14 cellular contexts compared by ENCODE assay signal in genomic region chr2:105375001-105375561, GRCh38. TPM values are rescaled to one million over a fixed set of nuclear protein-coding genes. Genes with fewer than 3 reads are reported as not detected.
DNase-seq lines count a peak whose midpoint lies in the region; ATAC-seq, FAIRE-seq and TF ChIP-seq lines count a peak whose summit lies in the region.
"Had no signal": no experiment of that assay in that cellular context is flagged by ENCODE, and none has a peak within 500 bp of the region (broad histone marks: within the 10 kb centered on the region; RNA-seq: fewer than 3 reads in every experiment).

No MANE protein-coding gene starts in this region.

- H3K79me2 ChIP-seq in hepatocyte: no peaks in the 10 kb centered on the region

- no peak for TF ChIP-seq POLR2A in spleen (IDR thresholded peaks at IDR 0.05)
- no peak for TF ChIP-seq POLR2A in GM12891 (IDR thresholded peaks at IDR 0.05; ENCODE audit: low read depth, low read length)

- no peaks in the 10 kb centered on the region for H3K9me3 ChIP-seq in spleen
- H3K9me3 ChIP-seq in hepatocyte (ENCODE audit: low read depth): no peaks in the 10 kb centered on the region

- no peak overlapping the region for H3K4me2 ChIP-seq in hepatocyte

- H3K4me1 Mint-ChIP-seq in T-cell: peaks cover 8 to 16% (median 10%) of the 10 kb centered on the region in 3 donors

- H3K4me1 ChIP-seq in spleen (peaks cover 0 to 53% (median 15%) of the 10 kb centered on the region in 6 donors), hepatocyte (ENCODE audit: insufficient read depth) (no peaks in the 10 kb centered on the region)

- H3K27me3 ChIP-seq in spleen (replicated peaks in 1 of 7): no peaks in the 10 kb centered on the region
- H3K27me3 ChIP-seq in hepatocyte: no peaks in the 10 kb centered on the region

- H3K4me3 ChIP-seq in cardiac fibroblast (replicated peaks in 1 of 2; ENCODE audit: low read depth in 2 of 2, low read length in 2 of 2): no peak overlapping the region
- no peak overlapping the region for H3K4me3 ChIP-seq in spleen
- no peak overlapping the region for H3K4me3 ChIP-seq in hepatocyte

- H3K27ac ChIP-seq in spleen (peak overlapping the region in 7 of 8 donors; percentile 41 to 83 (median 75)), hepatocyte (no peak overlapping the region)

- no peak for ATAC-seq in T-cell (replicated peaks in 1 of 4)

- no peaks in the 10 kb centered on the region for H3K9me3 Mint-ChIP-seq in T-cell

- FAIRE-seq in GM12891 (lab: Jason Lieb, UNC): no peak
- FAIRE-seq: H1 had no signal

- H3K4me3 Mint-ChIP-seq in T-cell: no peak overlapping the region

- DNase-seq in GM03348 (ENCODE audit: low spot score) (peak; percentile 71), cardiac fibroblast (ENCODE audit: low read depth in 2 of 2) (peak; percentile 72 to 89), iris pigment epithelial cell (ENCODE audit: low read depth) (peak; percentile 81), spleen (no peak), T-cell (no peak), GM12891 (ENCODE audit: insufficient read length, low spot score) (no peak), hepatocyte (ENCODE audit: low spot score) (no peak), germinal center (ENCODE audit: low spot score) (no peak)
- DNase-seq: activated T-cell treated with anti-CD3 and anti-CD28 coated beads for 4 hours; hypothalamus; NCI-H2171; RPMI8226; stimulated activated naive CD4-positive, alpha-beta T cell had no signal

- TF ChIP-seq CTCF in cardiac fibroblast (IDR thresholded peaks at IDR 0.05; ENCODE audit: low read depth, low read length) (no peak), spleen (IDR thresholded peaks at IDR 0.05 in 8 of 11, conservative IDR thresholded peaks at IDR 0.05 in 3 of 11) (no peak), hepatocyte (IDR thresholded peaks at IDR 0.05; ENCODE audit: poor library complexity) (no peak)

- intact Hi-C loops in spleen (cut with DNase I; ENCODE audit: low total_unique reads): no loop called here

- H3K36me3 Mint-ChIP-seq in T-cell: no peaks in the 10 kb centered on the region

- CTCF ChIA-PET in T-cell (lab: Charles Lee): interaction anchor here in 1 of 2 donors (0.8 kb wide), 1 partner anchor 25 kb away, joined by 3 read pairs; no protein-coding TSS in a partner anchor

- H3K27ac Mint-ChIP-seq in T-cell: no peak overlapping the region

- H4K20me1 ChIP-seq in hepatocyte (ENCODE audit: insufficient read depth, poor library complexity, severe bottlenecking): no peaks in the 10 kb centered on the region

- 76 to 87% (median 78%) methylated on average over 15 of the region's 15 CpGs for WGBS in spleen, 5 donors
- 82% methylated on average over 15 of the region's 15 CpGs for WGBS in hepatocyte (ENCODE audit: low lambda C conversion rate, missing lambda C conversion rate)

- H3K36me3 ChIP-seq in spleen: no peaks in the 10 kb centered on the region
- no peaks in the 10 kb centered on the region for H3K36me3 ChIP-seq in hepatocyte (replicated peaks; ENCODE audit: insufficient read depth, low read depth)

- no peaks in the 10 kb centered on the region for H3K27me3 Mint-ChIP-seq in T-cell

- H3K9me2 ChIP-seq in hepatocyte (replicated peaks; ENCODE audit: insufficient read depth): no peaks in the 10 kb centered on the region

- POLR2A ChIA-PET in T-cell (lab: Charles Lee): no interaction called here

- H2AFZ ChIP-seq in hepatocyte: no peak overlapping the region

TF ChIP-seq in GM12891, 5 proteins besides CTCF, POLR2A, EP300 and RAD21:
- TF ChIP-seq POU2F2 (IDR thresholded peaks at IDR 0.05; ENCODE audit: low read depth, low read length) (no peak), TAF1 (IDR thresholded peaks at IDR 0.05; ENCODE audit: low read depth, low read length) (no peak), POLR2AphosphoS5 (IDR thresholded peaks at IDR 0.05; ENCODE audit: low read depth, low read length) (no peak), SPI1 (IDR thresholded peaks at IDR 0.05; ENCODE audit: low read depth, low read length) (no peak), PAX5 (IDR thresholded peaks at IDR 0.05; ENCODE audit: insufficient read depth, low read length, severe bottlenecking) (no peak)

RNA-seq across cellular contexts. Expression of gene FHL2, which starts 23.8 kb away (rescaled TPM):
- total RNA-seq in spleen: 10 to 100 TPM; 16.1 to 27.4 (median 21.4) TPM
- polyA plus RNA-seq in spleen: 10 to 100 TPM in 1 of 3 donors, 1 to 10 TPM in 2; 6.8 to 12.2 (median 8.8) TPM
- total RNA-seq in T-cell: 1 to 10 TPM in 4 of 5 donors, under 1 TPM in 1; 0.56 to 1.2 (median 1.1) TPM
- polyA plus RNA-seq in GM12891 (2012; ENCODE audit: low read depth, missing spikeins): 2.5 TPM
- 17.9 and 19.7 TPM in 2 replicates for total RNA-seq in hepatocyte
- 18.8 and 22.3 TPM in 2 replicates for polyA plus RNA-seq in hepatocyte

RNA-seq across cellular contexts. Expression of gene C2orf49, which starts 37.7 kb away (rescaled TPM):
- total RNA-seq in spleen: 10 to 100 TPM; 13.7 to 33.7 (median 18.3) TPM
- 1 to 10 TPM; 4.3 to 6.7 (median 6.4) TPM for polyA plus RNA-seq in spleen
- total RNA-seq in T-cell: 10 to 100 TPM; 19.3 to 27.1 (median 21.4) TPM
- polyA plus RNA-seq in GM12891 (2012; ENCODE audit: low read depth, missing spikeins): 12.3 TPM
- 16.3 and 19.6 TPM in 2 replicates for total RNA-seq in hepatocyte
- polyA plus RNA-seq in hepatocyte: 13.5 and 16.9 TPM in 2 replicates

RNA-seq across cellular contexts. Expression of gene TGFBRAP1, which starts 45.5 kb away (rescaled TPM):
- total RNA-seq in spleen: 10 to 100 TPM; 19.2 to 32.7 (median 24.0) TPM
- 1 to 10 TPM; 4.6 to 7.1 (median 4.7) TPM for polyA plus RNA-seq in spleen
- total RNA-seq in T-cell: 10 to 100 TPM; 21.4 to 23.3 (median 21.8) TPM
- 15.1 TPM for polyA plus RNA-seq in GM12891 (2012; ENCODE audit: low read depth, missing spikeins)
- 17.7 and 18.3 TPM in 2 replicates for total RNA-seq in hepatocyte
- 10.4 and 11.0 TPM in 2 replicates for polyA plus RNA-seq in hepatocyte

Comparison
In these comparisons a context has a peak if more than half of its experiments do, and no peak if none do; other contexts are left out.
1. DNase-seq: peak in GM03348 (single experiment), cardiac fibroblast (2 of 2) and iris pigment epithelial cell (single experiment); none in spleen (single experiment), T-cell (0 of 34), GM12891 (single experiment), hepatocyte (single experiment) and germinal center (single experiment).